18 cellular contexts compared by ENCODE assay signal in genomic region chr6:152121910-152122309, GRCh38.
DNase-seq lines count a peak whose midpoint lies in the region; ATAC-seq and TF ChIP-seq lines count a peak whose summit lies in the region.
"Had no signal": no experiment of that assay in that cellular context is flagged by ENCODE, and none has a peak within 500 bp of the region (broad histone marks: within the 10 kb centered on the region; RNA-seq: fewer than 3 reads in every experiment).

No MANE protein-coding gene starts in this region.

- TF ChIP-seq EP300 in gastroesophageal sphincter (IDR thresholded peaks at IDR 0.05): no peak
- TF ChIP-seq EP300 in sigmoid colon (IDR thresholded peaks at IDR 0.05): no peak

- TF ChIP-seq POLR2A in gastroesophageal sphincter (IDR thresholded peaks at IDR 0.05) (no peak), sigmoid colon (IDR thresholded peaks at IDR 0.05) (no peak)

- DNase-seq in heart right ventricle (no peak), right atrium auricular region (ENCODE audit: low spot score) (no peak), sigmoid colon (no peak)
- no peak for DNase-seq in naive thymus-derived CD4-positive, alpha-beta T cell
- no peak for DNase-seq in activated effector memory CD4-positive, alpha-beta T cell treated with anti-CD3 and anti-CD28 coated beads, Interleukin-2, amount 50 U/mL, for 16 hours
- no peak for DNase-seq in activated T-helper 2 cell treated with anti-CD3 and anti-CD28 coated beads, Interferon-gamma antibody, Interleukin-2, Interleukin-4, amounts not matched to agents 10 μg/mL and 5 μg/mL and 100 μg/mL, durations not matched to agents 14 hours and 24 hours and 36 hours (ENCODE audit: low spot score)
- DNase-seq: COR-L47, DMS153, HFFc6, KBM-7, MV-4-11, NCI-H1436, NCI-H2029 treated with DMSO at 0.1 percent for 48 hours, NCI-H510A treated with DMSO at 0.1 percent for 48 hours, NCI-H82 had no signal

- intact Hi-C loops in heart right ventricle (cut with DNase I): loop anchor here in 7 of 10 donors (1.0 to 10.0 kb wide), 8 partner anchors 350 to 677 kb away; no protein-coding TSS in a partner anchor
- intact Hi-C loops in naive thymus-derived CD4-positive, alpha-beta T cell (cut with micrococcal nuclease): loop anchor here in 1 of 2 donors (10.0 kb wide), 1 partner anchor 677 kb away; no protein-coding TSS in a partner anchor
- intact Hi-C loops in sigmoid colon (cut with DNase I): loop anchor here (10.0 kb wide), 1 partner anchor 357 kb away; no protein-coding TSS in a partner anchor
- intact Hi-C loops in activated T-helper 2 cell treated with anti-CD3 and anti-CD28 coated beads, Interferon-gamma antibody, Interleukin-2, Interleukin-4, amounts not matched to agents 10 μg/mL and 5 μg/mL and 100 μg/mL, durations not matched to agents 14 hours and 24 hours and 36 hours (cut with micrococcal nuclease): no loop called here

- 38 to 41% methylated on average over 3 of the region's 3 CpGs for WGBS in heart right ventricle, 2 donors
- WGBS in gastroesophageal sphincter (ENCODE audit: low coverage in 1 of 2), 2 donors: 49 to 56% methylated on average over 3 of the region's 3 CpGs
- 68 to 85% methylated on average over 3 of the region's 3 CpGs for WGBS in sigmoid colon, 2 donors

- peaks cover 0 to 81% (median 36%) of the 10 kb centered on the region in 9 donors for H3K36me3 ChIP-seq in heart right ventricle
- H3K36me3 ChIP-seq in right atrium auricular region: peaks cover 36% of the 10 kb centered on the region
- H3K36me3 ChIP-seq in gastroesophageal sphincter: peaks cover 0 to 58% of the 10 kb centered on the region in 2 donors
- H3K36me3 ChIP-seq in naive thymus-derived CD4-positive, alpha-beta T cell (ENCODE audit: control insufficient read depth in 2 of 3, insufficient read depth in 3 of 3, low read length in 3 of 3): peaks cover 10 to 69% (median 52%) of the 10 kb centered on the region in 3 experiments
- H3K36me3 ChIP-seq in sigmoid colon: peaks cover 0 to 42% (median 21%) of the 10 kb centered on the region in 4 donors

- POLR2A ChIA-PET in naive thymus-derived CD4-positive, alpha-beta T cell (lab: Charles Lee): no interaction called here

- peak overlapping the region in 1 of 10 donors; percentile 28 for H3K27ac ChIP-seq in heart right ventricle
- no peak overlapping the region for H3K27ac ChIP-seq in right atrium auricular region
- H3K27ac ChIP-seq in gastroesophageal sphincter: no peak overlapping the region
- H3K27ac ChIP-seq in naive thymus-derived CD4-positive, alpha-beta T cell (ENCODE audit: low read depth, low read length): no peak overlapping the region
- no peak overlapping the region for H3K27ac ChIP-seq in sigmoid colon
- H3K27ac ChIP-seq: C4-2B had no signal

- ATAC-seq in heart right ventricle: peak in 5 of 8 donors; percentile 37 to 54 (median 40)
- peak; percentile 57 for ATAC-seq in gastroesophageal sphincter
- ATAC-seq in naive thymus-derived CD4-positive, alpha-beta T cell: no peak
- ATAC-seq in GM21737 (IDR thresholded peaks at IDR 0.05; ENCODE audit: unreplicated experiment): no peak

- H3K4me1 Mint-ChIP-seq in naive thymus-derived CD4-positive, alpha-beta T cell: peaks cover 0 to 10% (median 0%) of the 10 kb centered on the region in 7 donors
- H3K4me1 Mint-ChIP-seq in activated T-helper 2 cell treated with anti-CD3 and anti-CD28 coated beads, Interferon-gamma antibody, Interleukin-2, Interleukin-4, amounts not matched to agents 10 μg/mL and 5 μg/mL and 100 μg/mL, durations not matched to agents 14 hours and 24 hours and 36 hours (ENCODE audit: low read depth): no peaks in the 10 kb centered on the region

- H3K9me3 ChIP-seq in heart right ventricle (peaks cover 0 to 4% (median 0%) of the 10 kb centered on the region in 11 donors), right atrium auricular region (no peaks in the 10 kb centered on the region), gastroesophageal sphincter (no peaks in the 10 kb centered on the region), sigmoid colon (no peaks in the 10 kb centered on the region)
- H3K9me3 ChIP-seq in naive thymus-derived CD4-positive, alpha-beta T cell (ENCODE audit: control insufficient read depth in 2 of 3, low read length in 3 of 3): no peaks in the 10 kb centered on the region

- peaks cover 0 to 8% (median 1%) of the 10 kb centered on the region in 11 donors for H3K9me3 Mint-ChIP-seq in naive thymus-derived CD4-positive, alpha-beta T cell
- H3K9me3 Mint-ChIP-seq in activated T-helper 2 cell treated with anti-CD3 and anti-CD28 coated beads, Interferon-gamma antibody, Interleukin-2, Interleukin-4, amounts not matched to agents 10 μg/mL and 5 μg/mL and 100 μg/mL, durations not matched to agents 14 hours and 24 hours and 36 hours: no peaks in the 10 kb centered on the region
- H3K9me3 Mint-ChIP-seq: HFFc6 had no signal

- H3K4me1 ChIP-seq in heart right ventricle: peaks cover 0 to 29% (median 13%) of the 10 kb centered on the region in 9 donors
- peaks cover 0 to 13% of the 10 kb centered on the region in 2 donors for H3K4me1 ChIP-seq in right atrium auricular region
- H3K4me1 ChIP-seq in gastroesophageal sphincter: peaks cover 0 to 15% (median 7%) of the 10 kb centered on the region in 3 donors
- no peaks in the 10 kb centered on the region for H3K4me1 ChIP-seq in naive thymus-derived CD4-positive, alpha-beta T cell (ENCODE audit: control insufficient read depth in 2 of 2, insufficient read depth in 2 of 2, low read length in 2 of 2)
- peaks cover 0 to 9% (median 5%) of the 10 kb centered on the region in 4 donors for H3K4me1 ChIP-seq in sigmoid colon

- TF ChIP-seq CTCF in heart right ventricle (IDR thresholded peaks at IDR 0.05) (no peak), right atrium auricular region (IDR thresholded peaks at IDR 0.05) (no peak), gastroesophageal sphincter (IDR thresholded peaks at IDR 0.05) (no peak), sigmoid colon (IDR thresholded peaks at IDR 0.05) (no peak)

- H3K4me3 Mint-ChIP-seq in naive thymus-derived CD4-positive, alpha-beta T cell: no peak overlapping the region
- H3K4me3 Mint-ChIP-seq in activated T-helper 2 cell treated with anti-CD3 and anti-CD28 coated beads, Interferon-gamma antibody, Interleukin-2, Interleukin-4, amounts not matched to agents 10 μg/mL and 5 μg/mL and 100 μg/mL, durations not matched to agents 14 hours and 24 hours and 36 hours (ENCODE audit: low read depth): no peak overlapping the region
- H3K4me3 Mint-ChIP-seq: HFFc6 had no signal

- peaks cover 27 to 56% (median 48%) of the 10 kb centered on the region in 5 donors for H3K36me3 Mint-ChIP-seq in naive thymus-derived CD4-positive, alpha-beta T cell
- peaks cover 28% of the 10 kb centered on the region for H3K36me3 Mint-ChIP-seq in activated T-helper 2 cell treated with anti-CD3 and anti-CD28 coated beads, Interferon-gamma antibody, Interleukin-2, Interleukin-4, amounts not matched to agents 10 μg/mL and 5 μg/mL and 100 μg/mL, durations not matched to agents 14 hours and 24 hours and 36 hours (ENCODE audit: low read depth)

- CTCF ChIA-PET in naive thymus-derived CD4-positive, alpha-beta T cell (lab: Charles Lee): no interaction called here

- peak overlapping the region in 7 of 9 donors; percentile 21 to 86 (median 58) for H3K27ac Mint-ChIP-seq in naive thymus-derived CD4-positive, alpha-beta T cell
- no peak overlapping the region for H3K27ac Mint-ChIP-seq in activated T-helper 2 cell treated with anti-CD3 and anti-CD28 coated beads, Interferon-gamma antibody, Interleukin-2, Interleukin-4, amounts not matched to agents 10 μg/mL and 5 μg/mL and 100 μg/mL, durations not matched to agents 14 hours and 24 hours and 36 hours
- H3K27ac Mint-ChIP-seq: HFFc6 had no signal

- H3K27me3 Mint-ChIP-seq in naive thymus-derived CD4-positive, alpha-beta T cell: no peaks in the 10 kb centered on the region
- no peaks in the 10 kb centered on the region for H3K27me3 Mint-ChIP-seq in activated T-helper 2 cell treated with anti-CD3 and anti-CD28 coated beads, Interferon-gamma antibody, Interleukin-2, Interleukin-4, amounts not matched to agents 10 μg/mL and 5 μg/mL and 100 μg/mL, durations not matched to agents 14 hours and 24 hours and 36 hours (ENCODE audit: low read depth)

- H3K27me3 ChIP-seq in heart right ventricle: no peaks in the 10 kb centered on the region
- no peaks in the 10 kb centered on the region for H3K27me3 ChIP-seq in right atrium auricular region
- no peaks in the 10 kb centered on the region for H3K27me3 ChIP-seq in gastroesophageal sphincter
- H3K27me3 ChIP-seq in naive thymus-derived CD4-positive, alpha-beta T cell (ENCODE audit: control insufficient read depth in 2 of 2, insufficient read depth in 2 of 2, low read length in 2 of 2): no peaks in the 10 kb centered on the region
- no peaks in the 10 kb centered on the region for H3K27me3 ChIP-seq in sigmoid colon

- H3K4me3 ChIP-seq in heart right ventricle (no peak overlapping the region), right atrium auricular region (no peak overlapping the region), gastroesophageal sphincter (no peak overlapping the region), sigmoid colon (no peak overlapping the region)
- no peak overlapping the region for H3K4me3 ChIP-seq in naive thymus-derived CD4-positive, alpha-beta T cell (ENCODE audit: low read length)

Comparison
In these comparisons a context has a peak if more than half of its experiments do, and no peak if none do; other contexts are left out.
1. ATAC-seq: peak in heart right ventricle (5 of 8) and gastroesophageal sphincter (single experiment); none in naive thymus-derived CD4-positive, alpha-beta T cell (single experiment) and GM21737 (single experiment).